In genomic region chr1:167715653-167716302, GRCh38 we compare ENCODE assay signal across 8 cellular contexts. TPM values are rescaled to one million over a fixed set of nuclear protein-coding genes. Genes with fewer than 3 reads are reported as not detected.
DNase-seq lines count a peak whose midpoint lies in the region; TF ChIP-seq lines count a peak whose summit lies in the region.

No MANE protein-coding gene starts in this region.

- peak overlapping the region; percentile 94 for H3K27ac Mint-ChIP-seq in mesothelial cell of epicardium

- TF ChIP-seq CTCF in breast epithelium (IDR thresholded peaks at IDR 0.05) (no peak), mesothelial cell of epicardium (IDR thresholded peaks at IDR 0.05; ENCODE audit: unreplicated experiment) (no peak), GM13977 (IDR thresholded peaks at IDR 0.05; ENCODE audit: extremely low read depth, insufficient read depth, missing control alignments) (no peak)

- DNase-seq in NCI-H1092 treated with DMSO at 0.1 percent for 48 hours (lab: John Stamatoyannopoulos, UW) (peak; percentile 75), NCI-H1092 (lab: John Stamatoyannopoulos, UW) (no peak), breast epithelium (ENCODE audit: low spot score in 2 of 2) (no peak), mesothelial cell of epicardium (ENCODE audit: low spot score in 2 of 2, unreplicated experiment in 2 of 2) (no peak), GM13977 (ENCODE audit: low spot score) (no peak), NCI-H774 (lab: John Stamatoyannopoulos, UW) (no peak)
- no peak for DNase-seq in effector CD8-positive, alpha-beta T cell (lab: John Stamatoyannopoulos, UW)

- no peaks in the 10 kb centered on the region for H3K36me3 ChIP-seq in HUES64 (ENCODE audit: insufficient read depth, low read length)
- H3K36me3 ChIP-seq in breast epithelium, result no peaks in the 10 kb centered on the region

- H3K4me1 ChIP-seq in HUES64 (ENCODE audit: insufficient read depth, low read length) (peaks cover 9% of the 10 kb centered on the region), breast epithelium (peaks cover 0 to 3% of the 10 kb centered on the region in 2 donors)

- H3K36me3 Mint-ChIP-seq in mesothelial cell of epicardium, result no peaks in the 10 kb centered on the region

- in situ Hi-C loops in GM13977 (cut with MboI; ENCODE audit: low pct_unique_long_range_greater_than_20kb, low sequenced_read_pairs, unreplicated experiment), result no loop called here

- peaks cover 24% of the 10 kb centered on the region for H3K27me3 ChIP-seq in HUES64 (ENCODE audit: insufficient read depth, low read length)
- no peaks in the 10 kb centered on the region for H3K27me3 ChIP-seq in breast epithelium

- peaks cover 38% of the 10 kb centered on the region for H3K4me1 Mint-ChIP-seq in mesothelial cell of epicardium

- H3K4me3 ChIP-seq in HUES64 (ENCODE audit: low read length) (peak overlapping the region; percentile 77), breast epithelium (peak overlapping the region; percentile 59 to 94 (median 77))

- H3K9me3 ChIP-seq in HUES64 (ENCODE audit: insufficient read depth, low read depth, low read length), result no peaks in the 10 kb centered on the region
- H3K9me3 ChIP-seq in breast epithelium, result no peaks in the 10 kb centered on the region

- 0% methylated on average over 7 of the region's 13 CpGs for WGBS in HUES64

- peaks cover 5% of the 10 kb centered on the region for H3K27me3 Mint-ChIP-seq in mesothelial cell of epicardium (ENCODE audit: low read depth)

- peak overlapping the region; percentile 22; the same call in 1 of the 2 replicates for H3K9ac ChIP-seq in HUES64 (ENCODE audit: low read depth, low read length)

- no peak overlapping the region for H3K27ac ChIP-seq in HUES64 (ENCODE audit: low read depth, low read length)
- H3K27ac ChIP-seq in breast epithelium, result peak overlapping the region in 1 of 2 donors; percentile 92

- no peaks in the 10 kb centered on the region for H3K9me3 Mint-ChIP-seq in mesothelial cell of epicardium

- TF ChIP-seq POLR2A in breast epithelium (IDR thresholded peaks at IDR 0.05), result no peak

- peak overlapping the region; percentile 84 for H3K4me3 Mint-ChIP-seq in mesothelial cell of epicardium

- intact Hi-C loops in breast epithelium (cut with DNase I; ENCODE audit: low total_unique reads), result no loop called here

RNA-seq across cellular contexts. Expression of gene MPZL1, which starts 6.0 kb away (rescaled TPM):
- 49.8 TPM for polyA plus RNA-seq in HUES64 (2013, experiment 1 of 2)
- polyA plus RNA-seq in HUES64 (2013, experiment 2 of 2), result 58.5 TPM
- total RNA-seq in breast epithelium (10 to 100 TPM; 43.5 to 86.8 (median 86.2) TPM), mesothelial cell of epicardium (134 to 154 TPM (median 138 TPM) in 3 replicates)
